Comparison of ENCODE assay signal across 8 cellular contexts in the genomic region with DNA sequence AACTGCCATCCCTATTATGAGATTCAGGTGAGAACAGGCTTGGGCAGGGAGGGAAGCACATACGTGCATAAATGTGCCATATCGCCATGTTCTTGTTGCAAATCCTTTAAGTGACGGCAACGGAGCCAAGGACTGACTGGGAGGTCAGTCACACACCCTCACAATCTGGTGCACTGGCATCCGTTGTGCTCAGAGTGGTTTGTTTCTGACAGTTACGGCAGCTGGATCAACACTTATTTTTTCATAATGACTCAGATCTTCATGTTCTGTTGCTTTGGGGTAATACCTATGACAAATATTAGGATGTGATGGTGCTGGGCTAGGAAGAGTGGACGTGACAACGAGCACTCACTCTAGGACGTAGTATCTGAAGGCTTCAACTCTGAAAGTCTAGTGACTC. TPM values are rescaled to one million over a fixed set of nuclear protein-coding genes. Genes with fewer than 3 reads are reported as not detected.
DNase-seq lines count a peak whose midpoint lies in the region; ATAC-seq and TF ChIP-seq lines count a peak whose summit lies in the region.

No MANE protein-coding gene starts in this region.

- no peaks in the 10 kb centered on the region for H3K27me3 ChIP-seq in H9 (ENCODE audit: insufficient read depth, low read length)

- no peak overlapping the region for H3T11ph ChIP-seq in H9 (ENCODE audit: low read length)

- no peak overlapping the region for H3K14ac ChIP-seq in H9 (ENCODE audit: insufficient read depth, low read length)

- peak overlapping the region; percentile 89 for H3K27ac Mint-ChIP-seq in activated CD8-positive, alpha-beta memory T cell treated with anti-CD3 and anti-CD28 coated beads, Interleukin-2, amount 10 ng/mL, durations not matched to agents 7 days and 5 days
- H3K27ac Mint-ChIP-seq in H9 (no peak overlapping the region), chondrocyte (ENCODE audit: unreplicated experiment) (no peak overlapping the region)

- no peak overlapping the region for H2BK5ac ChIP-seq in H9 (ENCODE audit: insufficient read length, low read length)

- no peak overlapping the region for H2BK15ac ChIP-seq in H9 (ENCODE audit: low read depth, low read length)

- no peak overlapping the region for H4K8ac ChIP-seq in H9 (replicated peaks; ENCODE audit: insufficient read length, low read depth, low read length)

- H3K4me2 ChIP-seq in H9 (ENCODE audit: insufficient read depth, insufficient read length, low read length): no peak overlapping the region

- peak overlapping the region; percentile 57 for H3K4me3 Mint-ChIP-seq in activated CD8-positive, alpha-beta memory T cell treated with anti-CD3 and anti-CD28 coated beads, Interleukin-2, amount 10 ng/mL, durations not matched to agents 7 days and 5 days
- no peak overlapping the region for H3K4me3 Mint-ChIP-seq in H9
- H3K4me3 Mint-ChIP-seq in chondrocyte (ENCODE audit: unreplicated experiment): no peak overlapping the region

- ATAC-seq in activated CD8-positive, alpha-beta memory T cell treated with anti-CD3 and anti-CD28 coated beads, Interleukin-2, amount 10 ng/mL, durations not matched to agents 7 days and 5 days: peak; percentile 89
- peak; percentile 92 for ATAC-seq in HG02798 (IDR thresholded peaks at IDR 0.05; ENCODE audit: poor library complexity, unreplicated experiment)

- no peak overlapping the region for H3K27ac ChIP-seq in H9 (ENCODE audit: insufficient read length, low read depth, low read length)

- H3K9ac ChIP-seq in H9 (ENCODE audit: extremely low read depth, insufficient read length, low read length): no peak overlapping the region

- H3K18ac ChIP-seq in H9 (ENCODE audit: insufficient read length, low read depth, low read length): no peak overlapping the region

- DNase-seq in activated CD8-positive, alpha-beta memory T cell treated with anti-CD3 and anti-CD28 coated beads, Interleukin-2, amount 10 ng/mL, durations not matched to agents 7 days and 5 days: peak; percentile 87
- no peak for DNase-seq in activated CD8-positive, alpha-beta memory T cell treated with anti-CD3 and anti-CD28 coated beads for 24 hours
- DNase-seq in T-helper 2 cell (peak in 3 of 5 experiments; percentile 5 to 96 (median 56)), H9 (no peak), chondrocyte (ENCODE audit: low spot score) (no peak), CD1c-positive myeloid dendritic cell (ENCODE audit: extremely low spot score) (no peak)
- peak; percentile 12 for DNase-seq in stimulated activated CD4-positive, alpha-beta T cell treated with anti-CD3 and anti-CD28 coated beads, Interleukin-4, amount 100 ng/mL, for 24 hours

- H4K5ac ChIP-seq in H9 (ENCODE audit: insufficient read length, low read depth, low read length): no peak overlapping the region

- H2BK12ac ChIP-seq in H9 (ENCODE audit: insufficient read length, low read depth, low read length): no peak overlapping the region

- no peaks in the 10 kb centered on the region for H3K23me2 ChIP-seq in H9 (ENCODE audit: insufficient read length, low read depth, low read length, poor library complexity, severe bottlenecking)

- H3K23ac ChIP-seq in H9 (ENCODE audit: insufficient read length, low read depth, low read length): no peak overlapping the region

- no peak overlapping the region for H4K91ac ChIP-seq in H9 (ENCODE audit: insufficient read length, low read depth, low read length)

- peaks cover 41% of the 10 kb centered on the region for H3K36me3 Mint-ChIP-seq in activated CD8-positive, alpha-beta memory T cell treated with anti-CD3 and anti-CD28 coated beads, Interleukin-2, amount 10 ng/mL, durations not matched to agents 7 days and 5 days
- H3K36me3 Mint-ChIP-seq in H9 (ENCODE audit: insufficient read depth in 1 of 3, low read depth in 3 of 3): peaks cover 0 to 7% (median 0%) of the 10 kb centered on the region in 3 experiments; a peak in 4 of 7 replicates
- H3K36me3 Mint-ChIP-seq in chondrocyte (ENCODE audit: low read depth): peaks cover 2% of the 10 kb centered on the region

- no CpG with 5 or more reads among the region's 9 CpGs for WGBS in H9 (ENCODE audit: extremely low coverage, insufficient read length, low lambda C conversion rate)

- no peak overlapping the region for H3K4ac ChIP-seq in H9 (ENCODE audit: low read depth, low read length)

- peaks cover 66% of the 10 kb centered on the region for H3K4me1 Mint-ChIP-seq in activated CD8-positive, alpha-beta memory T cell treated with anti-CD3 and anti-CD28 coated beads, Interleukin-2, amount 10 ng/mL, durations not matched to agents 7 days and 5 days
- H3K4me1 Mint-ChIP-seq in H9 (peaks cover 16 to 20% of the 10 kb centered on the region in 2 experiments), chondrocyte (ENCODE audit: low read depth) (peaks cover 1% of the 10 kb centered on the region)

- H2BK120ac ChIP-seq in H9 (ENCODE audit: low read depth, low read length, poor library complexity, severe bottlenecking): no peak overlapping the region

- TF ChIP-seq CTCF in H9 (conservative IDR thresholded peaks at IDR 0.05) (no peak), chondrocyte (IDR thresholded peaks at IDR 0.05) (no peak)

- H3K79me1 ChIP-seq in H9 (ENCODE audit: insufficient read depth, low read depth, low read length, poor library complexity, severe bottlenecking): no peaks in the 10 kb centered on the region

- H3K9me3 ChIP-seq in H9 (ENCODE audit: control insufficient read depth, low read depth, low read length): no peaks in the 10 kb centered on the region

- no peak overlapping the region for H2AFZ ChIP-seq in H9 (ENCODE audit: low read length)

- peaks cover under 1% of the 10 kb centered on the region for H3K9me3 Mint-ChIP-seq in activated CD8-positive, alpha-beta memory T cell treated with anti-CD3 and anti-CD28 coated beads, Interleukin-2, amount 10 ng/mL, durations not matched to agents 7 days and 5 days (ENCODE audit: low read depth)
- H3K9me3 Mint-ChIP-seq in H9 (peaks cover 2 to 8% of the 10 kb centered on the region in 2 experiments; a peak in 2 of 5 replicates), chondrocyte (ENCODE audit: low read depth) (peaks cover 12% of the 10 kb centered on the region)

- H4K20me1 ChIP-seq in H9 (ENCODE audit: control insufficient read depth, insufficient read depth, insufficient read length): no peaks in the 10 kb centered on the region

- H3K4me1 ChIP-seq in H9 (ENCODE audit: insufficient read depth, low read length): peaks cover 2% of the 10 kb centered on the region; the same call in 1 of the 2 replicates

- no peaks in the 10 kb centered on the region for H3K27me3 Mint-ChIP-seq in activated CD8-positive, alpha-beta memory T cell treated with anti-CD3 and anti-CD28 coated beads, Interleukin-2, amount 10 ng/mL, durations not matched to agents 7 days and 5 days
- no peaks in the 10 kb centered on the region for H3K27me3 Mint-ChIP-seq in H9 (ENCODE audit: low read depth)
- H3K27me3 Mint-ChIP-seq in chondrocyte (ENCODE audit: low read depth): no peaks in the 10 kb centered on the region

- no peak overlapping the region for H3K56ac ChIP-seq in H9 (ENCODE audit: insufficient read length, low read depth, low read length)

- H2AK5ac ChIP-seq in H9 (ENCODE audit: insufficient read length, low read length): no peak overlapping the region

- CTCF ChIA-PET in activated CD8-positive, alpha-beta memory T cell treated with anti-CD3 and anti-CD28 coated beads, Interleukin-2, amount 10 ng/mL, durations not matched to agents 7 days and 5 days (lab: Charles Lee): interaction anchor here (0.7 to 3.2 kb wide), 3 partner anchors 25 to 764 kb away, joined by 3 to 13 read pairs (median 3); no protein-coding TSS in a partner anchor

- no peaks in the 10 kb centered on the region for H3K79me2 ChIP-seq in H9 (ENCODE audit: insufficient read depth, low read length)

- no peak overlapping the region for H2BK20ac ChIP-seq in H9 (ENCODE audit: low read depth, low read length, poor library complexity, severe bottlenecking)

RNA-seq across cellular contexts. Expression of a gene that starts 56.2 kb away (rescaled TPM):
- 10 to 100 TPM; 44.1 to 52.9 TPM for total RNA-seq in activated CD8-positive, alpha-beta memory T cell treated with anti-CD3 and anti-CD28 coated beads, Interleukin-2, amount 10 ng/mL, durations not matched to agents 7 days and 5 days
- total RNA-seq in H9 (2021) (52.4 and 54.0 TPM in 2 replicates), chondrocyte (32.9 to 38.1 TPM (median 33.4 TPM) in 3 replicates)

Comparison
In these comparisons a context has a peak if more than half of its experiments do, and no peak if none do; other contexts are left out.
1. DNase-seq: peak in activated CD8-positive, alpha-beta memory T cell treated with anti-CD3 and anti-CD28 coated beads, Interleukin-2, amount 10 ng/mL, durations not matched to agents 7 days and 5 days (single experiment), T-helper 2 cell (3 of 5) and stimulated activated CD4-positive, alpha-beta T cell treated with anti-CD3 and anti-CD28 coated beads, Interleukin-4, amount 100 ng/mL, for 24 hours (single experiment); none in activated CD8-positive, alpha-beta memory T cell treated with anti-CD3 and anti-CD28 coated beads for 24 hours (single experiment), H9 (single experiment), chondrocyte (single experiment) and CD1c-positive myeloid dendritic cell (single experiment).